1 cellular context compared by ENCODE assay signal in the genomic region with DNA sequence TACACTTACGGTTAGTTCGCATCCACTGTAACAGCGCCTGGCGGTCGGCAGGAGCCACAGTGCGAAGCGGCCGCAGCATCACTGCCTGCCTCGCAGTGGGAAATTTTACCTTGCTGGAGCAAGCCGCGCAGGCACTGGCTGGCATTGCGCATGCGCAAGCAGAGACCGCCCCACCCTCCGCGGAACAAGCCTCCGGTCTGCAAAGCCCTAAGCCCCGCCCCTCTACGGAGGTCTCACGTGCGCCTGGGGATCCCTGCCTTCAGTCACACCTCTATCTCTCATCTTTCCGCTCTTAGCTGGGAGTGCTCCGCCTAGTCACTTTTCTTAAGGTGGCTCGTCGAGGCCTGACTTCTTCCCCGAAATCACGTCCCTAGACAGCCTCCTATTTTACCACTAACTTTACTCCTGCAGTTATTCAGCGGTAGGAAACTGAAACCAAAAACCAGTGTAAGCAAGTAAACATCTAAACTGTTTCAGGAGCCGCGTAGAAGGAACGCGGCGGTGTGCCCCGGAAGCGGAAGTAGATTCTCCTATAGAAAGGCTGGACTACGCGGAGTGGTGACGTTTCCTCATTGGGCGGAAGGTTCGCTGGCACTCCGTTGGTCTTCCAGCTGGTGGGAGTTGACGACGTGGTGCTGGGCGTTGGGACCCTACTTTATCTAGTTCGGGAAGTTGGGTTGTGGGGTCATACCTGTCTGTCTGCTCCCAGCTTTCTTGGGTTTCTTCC.
A peak's percentile ranks its signal among the peaks of the same experiment; 100 is the strongest.
TF ChIP-seq lines count a peak whose summit lies in the region.

SRP54 (plus strand) TSS at position 572 of the 727 bp plus-strand sequence. CDS start 13,718 bp downstream, outside the sequence.

TF ChIP-seq in HepG2, 621 proteins besides CTCF, POLR2A, EP300 and RAD21 (continued from another document and continues in another):
- peak; percentile 99 for TF ChIP-seq FOXO4 (CRISPR knock-in tag; conservative IDR thresholded peaks at IDR 0.05)
- TF ChIP-seq DZIP1 (CRISPR knock-in tag; IDR thresholded peaks at IDR 0.05) = peak; percentile 99
- peak; percentile 96 for TF ChIP-seq ELF1 (CRISPR knock-in tag; IDR thresholded peaks at IDR 0.05)
- TF ChIP-seq HNRNPK (IDR thresholded peaks at IDR 0.05; ENCODE audit: low read depth, low read length, poor library complexity, severe bottlenecking) = no peak
- peak; percentile 81 for TF ChIP-seq ZBTB7B (CRISPR knock-in tag; IDR thresholded peaks at IDR 0.05)
- peak; percentile 92 for TF ChIP-seq MTA3 (CRISPR knock-in tag; IDR thresholded peaks at IDR 0.05)
- TF ChIP-seq MIXL1 (CRISPR knock-in tag; IDR thresholded peaks at IDR 0.05) = no peak; the same call in none of the 2 replicates
- TF ChIP-seq IRF2 (CRISPR knock-in tag; IDR thresholded peaks at IDR 0.05) = peak; percentile 99
- peak; percentile 93; the same call in 1 of the 2 replicates for TF ChIP-seq KLF15 (CRISPR knock-in tag; IDR thresholded peaks at IDR 0.05; ENCODE audit: borderline replicate concordance)
- no peak for TF ChIP-seq ZNF672 (CRISPR knock-in tag; IDR thresholded peaks at IDR 0.05)
- no peak for TF ChIP-seq ZNF207 (IDR thresholded peaks at IDR 0.05; ENCODE audit: borderline replicate concordance)
- TF ChIP-seq ZNF577 (CRISPR knock-in tag; IDR thresholded peaks at IDR 0.05; ENCODE audit: borderline replicate concordance, low read depth) = no peak
- TF ChIP-seq ZNF253 (CRISPR knock-in tag; IDR thresholded peaks at IDR 0.05; ENCODE audit: borderline replicate concordance) = peak; percentile 92; the same call in 1 of the 2 replicates
- TF ChIP-seq HOXA9 (CRISPR knock-in tag; IDR thresholded peaks at IDR 0.05; ENCODE audit: borderline replicate concordance) = no peak
- TF ChIP-seq YEATS4 (CRISPR knock-in tag; IDR thresholded peaks at IDR 0.05; ENCODE audit: borderline replicate concordance) = peak; percentile 100
- peak; percentile 95; the same call in 1 of the 2 replicates for TF ChIP-seq ZFP36L1 (CRISPR knock-in tag; IDR thresholded peaks at IDR 0.05)
- peak; percentile 98 for TF ChIP-seq YEATS2 (CRISPR knock-in tag; IDR thresholded peaks at IDR 0.05; ENCODE audit: borderline replicate concordance)
- peak; percentile 98 for TF ChIP-seq ZNF354B (CRISPR knock-in tag; IDR thresholded peaks at IDR 0.05)
- TF ChIP-seq, protein P1, sequence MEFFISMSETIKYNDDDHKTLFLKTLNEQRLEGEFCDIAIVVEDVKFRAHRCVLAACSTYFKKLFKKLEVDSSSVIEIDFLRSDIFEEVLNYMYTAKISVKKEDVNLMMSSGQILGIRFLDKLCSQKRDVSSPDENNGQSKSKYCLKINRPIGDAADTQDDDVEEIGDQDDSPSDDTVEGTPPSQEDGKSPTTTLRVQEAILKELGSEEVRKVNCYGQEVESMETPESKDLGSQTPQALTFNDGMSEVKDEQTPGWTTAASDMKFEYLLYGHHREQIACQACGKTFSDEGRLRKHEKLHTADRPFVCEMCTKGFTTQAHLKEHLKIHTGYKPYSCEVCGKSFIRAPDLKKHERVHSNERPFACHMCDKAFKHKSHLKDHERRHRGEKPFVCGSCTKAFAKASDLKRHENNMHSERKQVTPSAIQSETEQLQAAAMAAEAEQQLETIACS (CRISPR knock-in tag; IDR thresholded peaks at IDR 0.05) = 0 out of 2 replicates have a peak, but pooled peaks have one; percentile 54
- TF ChIP-seq ZNF879 (CRISPR knock-in tag; IDR thresholded peaks at IDR 0.05) = peak; percentile 87
- TF ChIP-seq, protein P2, sequence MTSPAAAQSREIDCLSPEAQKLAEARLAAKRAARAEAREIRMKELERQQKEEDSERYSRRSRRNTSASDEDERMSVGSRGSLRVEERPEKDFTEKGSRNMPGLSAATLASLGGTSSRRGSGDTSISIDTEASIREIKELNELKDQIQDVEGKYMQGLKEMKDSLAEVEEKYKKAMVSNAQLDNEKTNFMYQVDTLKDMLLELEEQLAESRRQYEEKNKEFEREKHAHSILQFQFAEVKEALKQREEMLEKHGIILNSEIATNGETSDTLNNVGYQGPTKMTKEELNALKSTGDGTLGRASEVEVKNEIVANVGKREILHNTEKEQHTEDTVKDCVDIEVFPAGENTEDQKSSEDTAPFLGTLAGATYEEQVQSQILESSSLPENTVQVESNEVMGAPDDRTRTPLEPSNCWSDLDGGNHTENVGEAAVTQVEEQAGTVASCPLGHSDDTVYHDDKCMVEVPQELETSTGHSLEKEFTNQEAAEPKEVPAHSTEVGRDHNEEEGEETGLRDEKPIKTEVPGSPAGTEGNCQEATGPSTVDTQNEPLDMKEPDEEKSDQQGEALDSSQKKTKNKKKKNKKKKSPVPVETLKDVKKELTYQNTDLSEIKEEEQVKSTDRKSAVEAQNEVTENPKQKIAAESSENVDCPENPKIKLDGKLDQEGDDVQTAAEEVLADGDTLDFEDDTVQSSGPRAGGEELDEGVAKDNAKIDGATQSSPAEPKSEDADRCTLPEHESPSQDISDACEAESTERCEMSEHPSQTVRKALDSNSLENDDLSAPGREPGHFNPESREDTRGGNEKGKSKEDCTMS (CRISPR knock-in tag; conservative IDR thresholded peaks at IDR 0.05) = peak; percentile 88; the same call in 1 of the 2 replicates
- TF ChIP-seq SUZ12 (IDR thresholded peaks at IDR 0.05; ENCODE audit: low read depth, low read length) = no peak
- TF ChIP-seq RBM22 (optimal IDR thresholded peaks at IDR 0.05; ENCODE audit: low read length) = peak; percentile 96
- peak; percentile 98 for TF ChIP-seq ZNF547 (CRISPR knock-in tag; IDR thresholded peaks at IDR 0.05)
- TF ChIP-seq ZSCAN29 (CRISPR knock-in tag; conservative IDR thresholded peaks at IDR 0.05) = peak; percentile 94
- TF ChIP-seq, protein P3, sequence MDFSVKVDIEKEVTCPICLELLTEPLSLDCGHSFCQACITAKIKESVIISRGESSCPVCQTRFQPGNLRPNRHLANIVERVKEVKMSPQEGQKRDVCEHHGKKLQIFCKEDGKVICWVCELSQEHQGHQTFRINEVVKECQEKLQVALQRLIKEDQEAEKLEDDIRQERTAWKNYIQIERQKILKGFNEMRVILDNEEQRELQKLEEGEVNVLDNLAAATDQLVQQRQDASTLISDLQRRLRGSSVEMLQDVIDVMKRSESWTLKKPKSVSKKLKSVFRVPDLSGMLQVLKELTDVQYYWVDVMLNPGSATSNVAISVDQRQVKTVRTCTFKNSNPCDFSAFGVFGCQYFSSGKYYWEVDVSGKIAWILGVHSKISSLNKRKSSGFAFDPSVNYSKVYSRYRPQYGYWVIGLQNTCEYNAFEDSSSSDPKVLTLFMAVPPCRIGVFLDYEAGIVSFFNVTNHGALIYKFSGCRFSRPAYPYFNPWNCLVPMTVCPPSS (IDR thresholded peaks at IDR 0.05) = no peak
- no peak for TF ChIP-seq NFE2L2 (IDR thresholded peaks at IDR 0.05; ENCODE audit: low read length)
- peak; percentile 41; the same call in 1 of the 2 replicates for TF ChIP-seq ZNF644 (CRISPR knock-in tag; IDR thresholded peaks at IDR 0.05; ENCODE audit: low read depth)
- TF ChIP-seq SIN3B (IDR thresholded peaks at IDR 0.05; ENCODE audit: low read length) = peak; percentile 72
- TF ChIP-seq SIX1 (CRISPR knock-in tag; IDR thresholded peaks at IDR 0.05; ENCODE audit: borderline replicate concordance) = peak; percentile 88
- TF ChIP-seq E2F2 (CRISPR knock-in tag; IDR thresholded peaks at IDR 0.05; ENCODE audit: borderline replicate concordance) = peak; percentile 73
- TF ChIP-seq HNRNPH1 (optimal IDR thresholded peaks at IDR 0.05; ENCODE audit: low read depth, low read length) = peak; percentile 36
- TF ChIP-seq MTF1 (CRISPR knock-in tag; IDR thresholded peaks at IDR 0.05) = peak; percentile 22; the same call in 1 of the 2 replicates
- peak; percentile 74; the same call in 1 of the 2 replicates for TF ChIP-seq ATF7 (IDR thresholded peaks at IDR 0.05)
- peak; percentile 76 for TF ChIP-seq ATF7 (CRISPR knock-in tag; IDR thresholded peaks at IDR 0.05)
- TF ChIP-seq ZSCAN9 (CRISPR knock-in tag; IDR thresholded peaks at IDR 0.05; ENCODE audit: borderline replicate concordance) = peak; percentile 96
- no peak for TF ChIP-seq EZH2 (conservative IDR thresholded peaks at IDR 0.05; ENCODE audit: low read depth, low read length)
- TF ChIP-seq, protein P4, sequence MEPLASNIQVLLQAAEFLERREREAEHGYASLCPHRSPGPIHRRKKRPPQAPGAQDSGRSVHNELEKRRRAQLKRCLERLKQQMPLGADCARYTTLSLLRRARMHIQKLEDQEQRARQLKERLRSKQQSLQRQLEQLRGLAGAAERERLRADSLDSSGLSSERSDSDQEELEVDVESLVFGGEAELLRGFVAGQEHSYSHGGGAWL (CRISPR knock-in tag; IDR thresholded peaks at IDR 0.05) = peak; percentile 17; the same call in 1 of the 2 replicates
- peak; percentile 81; the same call in 1 of the 2 replicates for TF ChIP-seq AHDC1 (CRISPR knock-in tag; IDR thresholded peaks at IDR 0.05; ENCODE audit: borderline replicate concordance)
- peak; percentile 100 for TF ChIP-seq ASH2L (IDR thresholded peaks at IDR 0.05; ENCODE audit: insufficient read length, low read depth, low read length)
- no peak for TF ChIP-seq HOXA7 (CRISPR knock-in tag; IDR thresholded peaks at IDR 0.05)
- TF ChIP-seq ZFY (CRISPR knock-in tag; IDR thresholded peaks at IDR 0.05) = peak; percentile 93
- no peak for TF ChIP-seq CCDC6 (CRISPR knock-in tag; IDR thresholded peaks at IDR 0.05)
- peak; percentile 98 for TF ChIP-seq SALL2 (CRISPR knock-in tag; IDR thresholded peaks at IDR 0.05)
- TF ChIP-seq ZNF382 (CRISPR knock-in tag; IDR thresholded peaks at IDR 0.05; ENCODE audit: borderline replicate concordance) = no peak
- peak; percentile 96 for TF ChIP-seq MED13 (CRISPR knock-in tag; IDR thresholded peaks at IDR 0.05)
